In the genomic region with DNA sequence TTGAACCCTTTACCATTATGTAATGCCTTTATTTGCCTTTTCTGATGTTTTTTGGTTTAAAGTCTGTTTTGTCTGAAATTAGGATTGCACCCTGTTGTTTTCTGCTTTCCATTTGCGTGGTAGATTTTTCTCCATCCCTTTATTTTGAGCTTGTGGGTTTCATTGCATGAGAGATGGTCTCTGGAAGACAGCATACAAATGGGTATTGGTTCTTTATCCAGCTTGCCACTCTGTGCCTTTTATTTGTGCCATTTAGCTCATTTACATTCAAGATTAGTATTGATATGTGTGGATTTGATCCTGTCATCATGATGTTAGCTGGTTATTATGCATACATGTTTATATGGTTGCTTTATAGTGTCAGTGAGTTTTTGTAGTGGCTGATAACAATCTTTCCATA, we compare ENCODE assay signal across 6 cellular contexts.
"Had no signal": no experiment of that assay in that cellular context is flagged by ENCODE, and none has a peak within 500 bp of the region (broad histone marks: within the 10 kb centered on the region; RNA-seq: fewer than 3 reads in every experiment).

No MANE protein-coding gene starts in this region.

- H3K9ac ChIP-seq: KMS-11 had no signal

- H3K27ac ChIP-seq: HL-60, KMS-11 had no signal

- DNase-seq: IMR-90, KBM-7, KG1 had no signal

- H3K4me3 ChIP-seq: K562 had no signal
